In the genomic region with DNA sequence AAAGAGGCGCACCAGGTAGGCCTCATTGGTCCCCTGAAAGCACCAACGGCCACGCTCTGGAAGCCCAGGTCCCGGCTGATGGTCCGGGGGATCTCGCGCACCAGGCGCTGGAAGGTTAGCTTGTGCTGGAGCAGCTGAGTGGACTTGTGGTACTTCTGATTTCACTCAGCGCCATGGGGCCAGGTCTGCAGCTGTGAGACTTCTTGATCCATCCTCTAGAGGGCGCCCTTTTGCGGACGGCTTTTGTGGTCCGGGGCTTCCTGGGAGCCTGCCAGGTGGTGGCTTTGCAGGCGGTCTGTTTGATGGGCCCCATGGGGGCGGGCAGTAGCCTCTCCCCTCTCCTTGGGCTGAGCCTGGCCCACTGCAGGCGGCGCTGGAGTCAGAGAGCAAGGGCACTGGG, we compare ENCODE assay signal across 19 cellular contexts. TPM values are rescaled to one million over a fixed set of nuclear protein-coding genes. Genes with fewer than 3 reads are reported as not detected.
A peak's percentile ranks its signal among the peaks of the same experiment; 100 is the strongest.
DNase-seq lines count a peak whose midpoint lies in the region; ATAC-seq and TF ChIP-seq lines count a peak whose summit lies in the region.
"Had no signal": no experiment of that assay in that cellular context is flagged by ENCODE, and none has a peak within 500 bp of the region (broad histone marks: within the 10 kb centered on the region; RNA-seq: fewer than 3 reads in every experiment).

No MANE protein-coding gene starts in this region.

- H3K27ac ChIP-seq in OCI-LY7 (ENCODE audit: low read depth, low read length, poor library complexity, severe bottlenecking), result no peak overlapping the region
- no peak overlapping the region for H3K27ac ChIP-seq in colonic mucosa
- H3K27ac ChIP-seq in osteoblast (ENCODE audit: low read depth, low read length), result no peak overlapping the region
- H3K27ac ChIP-seq: ovary, SJCRH30, transverse colon had no signal

- TF ChIP-seq CTCF in BJ (IDR thresholded peaks at IDR 0.05; ENCODE audit: insufficient read depth, low read depth, low read length) (peak; percentile 3; the same call in 1 of the 2 replicates), OCI-LY7 (conservative IDR thresholded peaks at IDR 0.05; ENCODE audit: low read length) (peak; percentile 66), colonic mucosa (IDR thresholded peaks at IDR 0.05) (no peak), osteoblast (IDR thresholded peaks at IDR 0.05; ENCODE audit: extremely low read depth, low read depth, low read length) (no peak)

- DNase-seq in BJ (ENCODE audit: low read depth), result no peak
- DNase-seq in H7, result peak; percentile 75
- DNase-seq in OCI-LY7 (ENCODE audit: low spot score), result no peak
- DNase-seq in iPS DF 4.7 (ENCODE audit: extremely low read depth, low spot score), result peak; percentile 14
- DNase-seq in colonic mucosa, result no peak
- DNase-seq in osteoblast (ENCODE audit: insufficient read length, low spot score, missing footprints), result no peak
- DNase-seq: DMS79 treated with DMSO at 0.1 percent for 48 hours; NK-92 treated with Interleukin-12 subunit alpha and Interleukin-12 subunit beta, amount 100 ng/mL, for 24 hours; ovary; transverse colon had no signal

- no peaks in the 10 kb centered on the region for H3K36me3 ChIP-seq in BJ (ENCODE audit: control insufficient read depth, insufficient read depth, low read length)
- no peaks in the 10 kb centered on the region for H3K36me3 ChIP-seq in H7 (replicated peaks; ENCODE audit: control insufficient read depth, insufficient read depth, low read length)
- H3K36me3 ChIP-seq in OCI-LY7 (ENCODE audit: insufficient read depth, low read length), result no peaks in the 10 kb centered on the region
- no peaks in the 10 kb centered on the region for H3K36me3 ChIP-seq in colonic mucosa
- H3K36me3 ChIP-seq in osteoblast (ENCODE audit: insufficient read depth, low read length), result no peaks in the 10 kb centered on the region
- H3K36me3 ChIP-seq: ovary, SJCRH30, transverse colon had no signal

- H3K9ac ChIP-seq in colonic mucosa (ENCODE audit: low read depth in 2 of 2, low read length in 2 of 2), result no peak overlapping the region

- H3K4me3 ChIP-seq in BJ (ENCODE audit: low read depth, low read length) (no peak overlapping the region), H7 (ENCODE audit: insufficient read depth, low read depth, low read length) (no peak overlapping the region), OCI-LY7 (ENCODE audit: low read depth, low read length, poor library complexity, severe bottlenecking) (no peak overlapping the region), colonic mucosa (no peak overlapping the region), osteoblast (ENCODE audit: insufficient read depth, low read length) (no peak overlapping the region)
- H3K4me3 ChIP-seq: ovary, SJCRH30, transverse colon had no signal

- intact Hi-C loops in OCI-LY7 (cut with micrococcal nuclease; ENCODE audit: unreplicated experiment) (no loop called here), colonic mucosa (cut with DNase I) (no loop called here)

- H4K20me1 ChIP-seq in OCI-LY7 (ENCODE audit: insufficient read depth, low read length) (no peaks in the 10 kb centered on the region), osteoblast (ENCODE audit: insufficient read depth, low read length) (no peaks in the 10 kb centered on the region)

- no TSS peak for BruUV-seq in OCI-LY7 (replicated peaks; lab: Mats Ljungman, UMichigan)

- CTCF ChIA-PET in BJ (lab: Yijun Ruan, JAX) (no interaction called here), OCI-LY7 (lab: Charles Lee; ENCODE audit: unreplicated experiment) (no interaction called here)

- POLR2A ChIA-PET in BJ (lab: Charles Lee), result no interaction called here
- POLR2A ChIA-PET in OCI-LY7 (lab: Charles Lee), result no interaction called here

- H3K79me2 ChIP-seq in OCI-LY7 (ENCODE audit: insufficient read depth, low read depth, low read length) (no peaks in the 10 kb centered on the region), osteoblast (ENCODE audit: insufficient read depth, low read length) (no peaks in the 10 kb centered on the region)

- H3K4me2 ChIP-seq in OCI-LY7 (ENCODE audit: low read length) (no peak overlapping the region), osteoblast (ENCODE audit: insufficient read depth, low read length) (no peak overlapping the region)

- no peaks in the 10 kb centered on the region for H3K9me2 ChIP-seq in OCI-LY7 (ENCODE audit: insufficient read depth, low read length)

- no peak overlapping the region for H2AFZ ChIP-seq in OCI-LY7 (ENCODE audit: low read length)
- no peak overlapping the region for H2AFZ ChIP-seq in osteoblast (ENCODE audit: low read length)

- H3K27me3 ChIP-seq in BJ (ENCODE audit: control insufficient read depth, insufficient read depth, low read length), result no peaks in the 10 kb centered on the region
- no peaks in the 10 kb centered on the region for H3K27me3 ChIP-seq in H7 (ENCODE audit: control insufficient read depth, insufficient read depth, low read length)
- H3K27me3 ChIP-seq in colonic mucosa, result no peaks in the 10 kb centered on the region
- H3K27me3 ChIP-seq in osteoblast (ENCODE audit: insufficient read depth, low read length), result no peaks in the 10 kb centered on the region
- H3K27me3 ChIP-seq: ovary, SJCRH30, transverse colon had no signal

- H3K4me1 ChIP-seq in OCI-LY7 (ENCODE audit: insufficient read depth, low read length, poor library complexity, severe bottlenecking) (no peaks in the 10 kb centered on the region), colonic mucosa (no peaks in the 10 kb centered on the region), osteoblast (ENCODE audit: insufficient read depth, low read length) (no peaks in the 10 kb centered on the region)
- H3K4me1 ChIP-seq: SJCRH30, transverse colon had no signal

- ATAC-seq in HG03159 (IDR thresholded peaks at IDR 0.05; ENCODE audit: unreplicated experiment) (no peak), HG03565 (IDR thresholded peaks at IDR 0.05; ENCODE audit: unreplicated experiment) (no peak)
- ATAC-seq: stimulated activated effector memory CD8-positive, alpha-beta T cell treated with anti-CD3 and anti-CD28 coated beads, Interleukin-12 subunit alpha, Interleukin-12 subunit beta, amount 100 ng/mL, for 72 hours had no signal

- H3K9me3 ChIP-seq in OCI-LY7 (ENCODE audit: low read length), result no peaks in the 10 kb centered on the region
- no peaks in the 10 kb centered on the region for H3K9me3 ChIP-seq in colonic mucosa
- H3K9me3 ChIP-seq in osteoblast (ENCODE audit: low read depth, low read length), result no peaks in the 10 kb centered on the region
- H3K9me3 ChIP-seq: ovary, SJCRH30, transverse colon had no signal

RNA-seq across cellular contexts. Expression of a gene that starts 10.4 kb away (rescaled TPM):
- not detected in 2 replicates for polyA plus RNA-seq in BJ (2011; rRNA removed)
- polyA minus RNA-seq in BJ (2011; rRNA and poly(A)+ RNA removed), result not detected in 2 replicates
- not detected in 2 replicates for total RNA-seq in H7 (2014; rRNA removed; shearing (Covaris generic))
- not detected in 2 replicates for total RNA-seq in OCI-LY7 (2014; rRNA removed; shearing (Covaris generic))
- total RNA-seq in OCI-LY7 (2022) (not detected in 2 replicates), colonic mucosa (not detected), osteoblast (0.29 TPM in 1 of 2 replicates, not detected in the other)
- total RNA-seq: activated CD8-positive, alpha-beta memory T cell treated with anti-CD3 and anti-CD28 coated beads for 36 hours; epithelial cell of proximal tubule; MCF 10A; mucosa of gallbladder; ovary; SJCRH30; skeletal muscle tissue; transverse colon had no signal
- polyA plus RNA-seq: ovary had no signal

RNA-seq across cellular contexts. Expression of a gene that starts 11.3 kb away (rescaled TPM):
- not detected in 2 replicates for polyA plus RNA-seq in BJ (2011; rRNA removed)
- polyA minus RNA-seq in BJ (2011; rRNA and poly(A)+ RNA removed), result not detected in 2 replicates
- total RNA-seq in H7 (2014; rRNA removed; shearing (Covaris generic)), result not detected in 2 replicates
- total RNA-seq in OCI-LY7 (2014; rRNA removed; shearing (Covaris generic)), result not detected in 2 replicates
- total RNA-seq in OCI-LY7 (2022) (not detected in 2 replicates), colonic mucosa (not detected), osteoblast (not detected in 2 replicates)
- total RNA-seq: activated CD8-positive, alpha-beta memory T cell treated with anti-CD3 and anti-CD28 coated beads for 36 hours; epithelial cell of proximal tubule; MCF 10A; mucosa of gallbladder; ovary; SJCRH30; skeletal muscle tissue; transverse colon had no signal
- polyA plus RNA-seq: ovary had no signal

RNA-seq across cellular contexts. Expression of a gene that starts 13.6 kb away (rescaled TPM):
- polyA plus RNA-seq in BJ (2011; rRNA removed), result not detected in 2 replicates
- polyA minus RNA-seq in BJ (2011; rRNA and poly(A)+ RNA removed), result not detected in 2 replicates
- not detected in 2 replicates for total RNA-seq in H7 (2014; rRNA removed; shearing (Covaris generic))
- total RNA-seq in OCI-LY7 (2014; rRNA removed; shearing (Covaris generic)), result not detected in 2 replicates
- total RNA-seq in OCI-LY7 (2022) (not detected in 2 replicates), colonic mucosa (not detected), osteoblast (not detected in 2 replicates)
- total RNA-seq: activated CD8-positive, alpha-beta memory T cell treated with anti-CD3 and anti-CD28 coated beads for 36 hours; epithelial cell of proximal tubule; MCF 10A; mucosa of gallbladder; ovary; SJCRH30; skeletal muscle tissue; transverse colon had no signal
- polyA plus RNA-seq: ovary had no signal

RNA-seq across cellular contexts. Expression of a gene that starts 16.6 kb away (rescaled TPM):
- polyA plus RNA-seq in BJ (2011; rRNA removed), result not detected in 2 replicates
- not detected in 2 replicates for polyA minus RNA-seq in BJ (2011; rRNA and poly(A)+ RNA removed)
- not detected in 2 replicates for total RNA-seq in H7 (2014; rRNA removed; shearing (Covaris generic))
- not detected in 2 replicates for total RNA-seq in OCI-LY7 (2014; rRNA removed; shearing (Covaris generic))
- not detected in 2 replicates for total RNA-seq in OCI-LY7 (2022)
- not detected for total RNA-seq in colonic mucosa
- total RNA-seq in osteoblast, result 0.29 TPM in 1 of 2 replicates, not detected in the other
- total RNA-seq: activated CD8-positive, alpha-beta memory T cell treated with anti-CD3 and anti-CD28 coated beads for 36 hours; MCF 10A; mucosa of gallbladder; ovary; SJCRH30; skeletal muscle tissue; transverse colon had no signal
- polyA plus RNA-seq: ovary had no signal

RNA-seq across cellular contexts. Expression of a gene that starts 23.0 kb away (rescaled TPM):
- not detected in 2 replicates for polyA plus RNA-seq in BJ (2011; rRNA removed)
- not detected in 2 replicates for polyA minus RNA-seq in BJ (2011; rRNA and poly(A)+ RNA removed)
- total RNA-seq in H7 (2014; rRNA removed; shearing (Covaris generic)), result not detected in 2 replicates
- total RNA-seq in OCI-LY7 (2014; rRNA removed; shearing (Covaris generic)), result not detected in 2 replicates
- total RNA-seq in OCI-LY7 (2022), result not detected in 2 replicates
- total RNA-seq in colonic mucosa, result not detected
- not detected in 2 replicates for total RNA-seq in osteoblast
- total RNA-seq: activated CD8-positive, alpha-beta memory T cell treated with anti-CD3 and anti-CD28 coated beads for 36 hours; epithelial cell of proximal tubule; MCF 10A; mucosa of gallbladder; ovary; SJCRH30; skeletal muscle tissue; transverse colon had no signal
- polyA plus RNA-seq: ovary had no signal

Comparison
In these comparisons a context has a peak if more than half of its experiments do, and no peak if none do; other contexts are left out.
1. DNase-seq: peak in H7 (single experiment) and iPS DF 4.7 (single experiment); none in BJ (single experiment), OCI-LY7 (single experiment), colonic mucosa (single experiment) and osteoblast (single experiment).
2. CTCF ChIP-seq: peak in BJ (single experiment) and OCI-LY7 (single experiment); none in colonic mucosa (single experiment) and osteoblast (single experiment).